14 cellular contexts compared by ENCODE assay signal in genomic region chr13:113084094-113084942, GRCh38. TPM values are rescaled to one million over a fixed set of nuclear protein-coding genes. Genes with fewer than 3 reads are reported as not detected.
DNase-seq lines count a peak whose midpoint lies in the region; ATAC-seq and TF ChIP-seq lines count a peak whose summit lies in the region.
"Had no signal": no experiment of that assay in that cellular context is flagged by ENCODE, and none has a peak within 500 bp of the region (broad histone marks: within the 10 kb centered on the region; RNA-seq: fewer than 3 reads in every experiment).

No MANE protein-coding gene starts in this region.

- no peak overlapping the region for H3K4me3 Mint-ChIP-seq in neural crest cell
- H3K4me3 Mint-ChIP-seq: naive B cell, WTC11 had no signal

- H3K36me3 Mint-ChIP-seq in neural crest cell (ENCODE audit: low read depth), result no peaks in the 10 kb centered on the region

- no peak overlapping the region for H3K4me3 ChIP-seq in dorsolateral prefrontal cortex

- H3K4me1 Mint-ChIP-seq in neural crest cell, result peaks cover 5% of the 10 kb centered on the region
- H3K4me1 Mint-ChIP-seq: WTC11 had no signal

- no peak for ATAC-seq in GM21367 (IDR thresholded peaks at IDR 0.05; ENCODE audit: unreplicated experiment)
- ATAC-seq: WTC11 had no signal

- H3K27ac Mint-ChIP-seq in neural crest cell (ENCODE audit: unreplicated experiment), result peak overlapping the region; percentile 8
- H3K27ac Mint-ChIP-seq: naive B cell, WTC11 had no signal

- intact Hi-C loops in dorsolateral prefrontal cortex (cut with DNase I), result no loop called here

- no peaks in the 10 kb centered on the region for H3K27me3 Mint-ChIP-seq in neural crest cell (ENCODE audit: low read depth)
- H3K27me3 Mint-ChIP-seq: naive B cell had no signal

- H3K9me3 Mint-ChIP-seq in neural crest cell, result no peaks in the 10 kb centered on the region
- H3K9me3 Mint-ChIP-seq: WTC11 had no signal

- DNase-seq in HuH-7 (ENCODE audit: low spot score), result peak; percentile 69
- DNase-seq in dorsolateral prefrontal cortex, result peak in 2 of 10 donors; percentile 27 to 35
- no peak for DNase-seq in neural crest cell (ENCODE audit: low read depth, low spot score)
- no peak for DNase-seq in A172 (ENCODE audit: low spot score)
- no peak for DNase-seq in activated CD4-positive, alpha-beta T cell treated with anti-CD3 and anti-CD28 coated beads for 4 hours
- no peak for DNase-seq in NCI-H128 (lab: John Stamatoyannopoulos, UW; ENCODE audit: unreplicated experiment)
- DNase-seq: naive B cell, SW 1271 had no signal

- TF ChIP-seq CTCF in C4-2B (conservative IDR thresholded peaks at IDR 0.05), result no peak
- peak in 3 of 56 donors; percentile 11 to 17 (median 15) for TF ChIP-seq CTCF in dorsolateral prefrontal cortex (IDR thresholded peaks at IDR 0.05 in 54 of 56, conservative IDR thresholded peaks at IDR 0.05 in 2 of 56; ENCODE audit: low read depth in 1 of 56, partially characterized antibody in 56 of 56)
- peak; percentile 41 for TF ChIP-seq CTCF in neural crest cell (conservative IDR thresholded peaks at IDR 0.05)

- H3K27ac ChIP-seq in C4-2B (0 out of 2 replicates have a peak overlapping the region, but pooled peaks have one; percentile 27), dorsolateral prefrontal cortex (peak overlapping the region in 56 of 59 donors; percentile 33 to 96 (median 85))

- H3K27me3 ChIP-seq in dorsolateral prefrontal cortex, result no peaks in the 10 kb centered on the region

RNA-seq across cellular contexts. Expression of gene F7, which starts 21.3 kb away (rescaled TPM):
- total RNA-seq in dorsolateral prefrontal cortex (1 to 10 TPM in 87 of 120 experiments, under 1 TPM in 32, not detected in 1; 0.19 to 4.5 (median 1.5) TPM), neural crest cell (1.0 and 1.2 TPM in 2 replicates)
- total RNA-seq in A172 (2014; rRNA removed; shearing (Covaris generic)), result 0.05 TPM in 1 of 2 replicates, not detected in the other
- total RNA-seq: dermis microvascular lymphatic vessel endothelial cell had no signal

RNA-seq across cellular contexts. Expression of gene F10, which starts 38.3 kb away (rescaled TPM):
- 1 to 10 TPM in 44 of 120 experiments, under 1 TPM in 58, not detected in 18; 0.29 to 7.1 (median 0.92) TPM for total RNA-seq in dorsolateral prefrontal cortex
- total RNA-seq in neural crest cell, result 0.89 and 1.0 TPM in 2 replicates
- total RNA-seq in A172 (2014; rRNA removed; shearing (Covaris generic)), result 0.29 and 0.36 TPM in 2 replicates
- total RNA-seq: activated CD8-positive, alpha-beta memory T cell treated with anti-CD3 and anti-CD28 coated beads for 36 hours; dermis microvascular lymphatic vessel endothelial cell; HT1080 had no signal
